In the genomic region with DNA sequence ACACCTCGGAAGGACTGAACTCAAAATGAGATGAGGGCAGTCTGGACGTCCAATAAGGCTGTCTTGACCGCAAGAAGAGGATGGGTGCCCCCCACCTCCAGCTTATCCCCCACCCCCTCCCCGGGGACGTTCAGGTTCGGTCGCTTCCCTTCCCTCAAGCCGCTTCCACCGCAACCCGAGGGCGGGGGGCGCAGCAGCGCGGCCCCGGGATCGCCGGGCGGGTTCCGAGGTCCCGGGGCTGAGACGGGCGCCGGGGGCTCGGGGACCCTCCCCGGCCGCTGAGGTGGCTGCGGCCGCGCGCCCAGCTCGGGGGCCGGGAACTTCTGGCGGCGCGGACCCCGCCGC, we compare ENCODE assay signal across 8 cellular contexts. TPM values are rescaled to one million over a fixed set of nuclear protein-coding genes. Genes with fewer than 3 reads are reported as not detected.
A peak's percentile ranks its signal among the peaks of the same experiment; 100 is the strongest.
DNase-seq lines count a peak whose midpoint lies in the region; ATAC-seq and TF ChIP-seq lines count a peak whose summit lies in the region.

No MANE protein-coding gene starts in this region.

- peaks cover 15% of the 10 kb centered on the region for H3K27me3 Mint-ChIP-seq in T-helper 1 cell treated with Interleukin-12 subunit alpha and Interleukin-12 subunit beta and Interleukin-4 antibody, amounts not matched to agents 30 μg/mL and 1 μg/mL, for 36 hours (ENCODE audit: low read depth)

- H3K36me3 ChIP-seq in kidney epithelial cell (ENCODE audit: control insufficient read depth, insufficient read depth, low read length) (no peaks in the 10 kb centered on the region), testis (ENCODE audit: low read depth, missing control alignments) (no peaks in the 10 kb centered on the region)

- H3K27ac ChIP-seq in testis = peak overlapping the region; percentile 89 to 97

- DNase-seq in T-helper 1 cell (no peak), astrocyte of the spinal cord (ENCODE audit: low read depth, low spot score) (no peak), kidney epithelial cell (ENCODE audit: low read depth) (no peak), testis (no peak), T1000 (lab: John Stamatoyannopoulos, UW) (no peak), NCI-H187 treated with DMSO at 0.1 percent for 48 hours (lab: John Stamatoyannopoulos, UW) (no peak)

- H3K4me3 ChIP-seq in astrocyte of the spinal cord (ENCODE audit: low read depth, low read length) (peak overlapping the region; percentile 70), kidney epithelial cell (ENCODE audit: low read depth, low read length) (peak overlapping the region; percentile 83), testis (peak overlapping the region; percentile 79 to 86)

- TF ChIP-seq CTCF in astrocyte of the spinal cord (IDR thresholded peaks at IDR 0.05; ENCODE audit: low read depth, low read length) (no peak), kidney epithelial cell (IDR thresholded peaks at IDR 0.05; ENCODE audit: insufficient read depth, low read length, poor library complexity, severe bottlenecking) (no peak), testis (IDR thresholded peaks at IDR 0.05) (no peak)

- no peaks in the 10 kb centered on the region for H3K9me3 ChIP-seq in testis

- H3K4me1 ChIP-seq in testis = peaks cover 23% of the 10 kb centered on the region

- H3K9me3 Mint-ChIP-seq in T-helper 1 cell treated with Interleukin-12 subunit alpha and Interleukin-12 subunit beta and Interleukin-4 antibody, amounts not matched to agents 30 μg/mL and 1 μg/mL, for 36 hours = peaks cover 6% of the 10 kb centered on the region

- H3K4me1 Mint-ChIP-seq in T-helper 1 cell treated with Interleukin-12 subunit alpha and Interleukin-12 subunit beta and Interleukin-4 antibody, amounts not matched to agents 30 μg/mL and 1 μg/mL, for 36 hours (ENCODE audit: low read depth) = peaks cover 16% of the 10 kb centered on the region

- H3K4me3 Mint-ChIP-seq in T-helper 1 cell treated with Interleukin-12 subunit alpha and Interleukin-12 subunit beta and Interleukin-4 antibody, amounts not matched to agents 30 μg/mL and 1 μg/mL, for 36 hours = peak overlapping the region; percentile 79

- TF ChIP-seq POLR2A in testis (IDR thresholded peaks at IDR 0.05) = no peak

- no peak overlapping the region for H3K27ac Mint-ChIP-seq in T-helper 1 cell treated with Interleukin-12 subunit alpha and Interleukin-12 subunit beta and Interleukin-4 antibody, amounts not matched to agents 30 μg/mL and 1 μg/mL, for 36 hours

- in situ Hi-C loops in astrocyte of the spinal cord (cut with HindIII; ENCODE audit: low sequenced_read_pairs) = no loop called here

- peaks cover 12% of the 10 kb centered on the region for H3K36me3 Mint-ChIP-seq in T-helper 1 cell treated with Interleukin-12 subunit alpha and Interleukin-12 subunit beta and Interleukin-4 antibody, amounts not matched to agents 30 μg/mL and 1 μg/mL, for 36 hours (ENCODE audit: low read depth)

- ATAC-seq in HG03439 (IDR thresholded peaks at IDR 0.05; ENCODE audit: unreplicated experiment) = peak; percentile 16

- no peaks in the 10 kb centered on the region for H3K27me3 ChIP-seq in kidney epithelial cell (ENCODE audit: control insufficient read depth, insufficient read depth, low read length)
- no peaks in the 10 kb centered on the region for H3K27me3 ChIP-seq in testis

- intact Hi-C loops in testis (cut with DNase I; ENCODE audit: low total_unique reads) = no loop called here

- 0% methylated on average over 11 to 36 of the region's 37 CpGs for WGBS in testis, 2 donors

RNA-seq across cellular contexts. Expression of gene USP46, which starts 0.5 kb away (rescaled TPM):
- total RNA-seq in kidney epithelial cell = 12.6 and 14.9 TPM in 2 replicates
- 10 to 100 TPM; 22.9 to 26.4 TPM for total RNA-seq in testis
- polyA plus RNA-seq in testis (ENCODE audit: insufficient read depth, low read depth, low replicate concordance) = 33.9 TPM
